Comparison of ENCODE assay signal across 23 cellular contexts in genomic region chr20:34293589-34293988, GRCh38. TPM values are rescaled to one million over a fixed set of nuclear protein-coding genes. Genes with fewer than 3 reads are reported as not detected.
A peak's percentile ranks its signal among the peaks of the same experiment; 100 is the strongest.
DNase-seq lines count a peak whose midpoint lies in the region; ATAC-seq and TF ChIP-seq lines count a peak whose summit lies in the region.
"Had no signal": no experiment of that assay in that cellular context is flagged by ENCODE, and none has a peak within 500 bp of the region (broad histone marks: within the 10 kb centered on the region; RNA-seq: fewer than 3 reads in every experiment).

No MANE protein-coding gene starts in this region.

- ATAC-seq in HG03571 (IDR thresholded peaks at IDR 0.05; ENCODE audit: unreplicated experiment) = no peak
- ATAC-seq in natural killer cell treated with Interleukin-12 subunit alpha and Interleukin-12 subunit beta and Interleukin-15 and Interleukin-18, amount 100 ng/mL, for 72 hours = no peak
- ATAC-seq: A549, GM12878, GM23338 had no signal

- TF ChIP-seq CTCF in endothelial cell (IDR thresholded peaks at IDR 0.05; ENCODE audit: unreplicated experiment) (no peak), osteoblast (IDR thresholded peaks at IDR 0.05; ENCODE audit: extremely low read depth, low read depth, low read length) (no peak)

- peaks cover 13% of the 10 kb centered on the region for H3K36me3 Mint-ChIP-seq in IgD-negative memory B cell
- peaks cover 55% of the 10 kb centered on the region for H3K36me3 Mint-ChIP-seq in endothelial cell (ENCODE audit: low read depth, unreplicated experiment)
- peaks cover 8% of the 10 kb centered on the region for H3K36me3 Mint-ChIP-seq in natural killer cell treated with Interleukin-12 subunit alpha and Interleukin-12 subunit beta and Interleukin-15 and Interleukin-18, amount 100 ng/mL, for 72 hours
- H3K36me3 Mint-ChIP-seq in activated naive CD4-positive, alpha-beta T cell treated with anti-CD3 and anti-CD28 coated beads, Interleukin-2, amount 10 ng/mL, durations not matched to agents 7 days and 5 days = peaks cover 38% of the 10 kb centered on the region

- H3K9me3 ChIP-seq in osteoblast (ENCODE audit: low read depth, low read length) = no peaks in the 10 kb centered on the region
- H3K9me3 ChIP-seq: A549 had no signal

- no peak overlapping the region for H3K27ac ChIP-seq in osteoblast (ENCODE audit: low read depth, low read length)
- H3K27ac ChIP-seq: A549 had no signal

- H3K27me3 Mint-ChIP-seq in IgD-negative memory B cell (no peaks in the 10 kb centered on the region), endothelial cell (ENCODE audit: unreplicated experiment) (peaks cover 13% of the 10 kb centered on the region)
- H3K27me3 Mint-ChIP-seq in natural killer cell treated with Interleukin-12 subunit alpha and Interleukin-12 subunit beta and Interleukin-15 and Interleukin-18, amount 100 ng/mL, for 72 hours = no peaks in the 10 kb centered on the region
- no peaks in the 10 kb centered on the region for H3K27me3 Mint-ChIP-seq in activated naive CD4-positive, alpha-beta T cell treated with anti-CD3 and anti-CD28 coated beads, Interleukin-2, amount 10 ng/mL, durations not matched to agents 7 days and 5 days
- H3K27me3 Mint-ChIP-seq: B cell; CD4-positive, CD25-positive, alpha-beta regulatory T cell had no signal

- H3K4me1 Mint-ChIP-seq in IgD-negative memory B cell = no peaks in the 10 kb centered on the region
- peaks cover 18% of the 10 kb centered on the region for H3K4me1 Mint-ChIP-seq in endothelial cell (ENCODE audit: unreplicated experiment)
- H3K4me1 Mint-ChIP-seq in natural killer cell treated with Interleukin-12 subunit alpha and Interleukin-12 subunit beta and Interleukin-15 and Interleukin-18, amount 100 ng/mL, for 72 hours (ENCODE audit: low read depth in 2 of 2) = peaks cover 4% of the 10 kb centered on the region in 2 donors
- no peaks in the 10 kb centered on the region for H3K4me1 Mint-ChIP-seq in activated naive CD4-positive, alpha-beta T cell treated with anti-CD3 and anti-CD28 coated beads, Interleukin-2, amount 10 ng/mL, durations not matched to agents 7 days and 5 days
- H3K4me1 Mint-ChIP-seq: B cell had no signal

- H3K4me2 ChIP-seq in osteoblast (ENCODE audit: insufficient read depth, low read length) = no peak overlapping the region
- H3K4me2 ChIP-seq: A549, GM23338 had no signal

- H3K9me3 Mint-ChIP-seq in IgD-negative memory B cell (no peaks in the 10 kb centered on the region), endothelial cell (ENCODE audit: unreplicated experiment) (no peaks in the 10 kb centered on the region)
- no peaks in the 10 kb centered on the region for H3K9me3 Mint-ChIP-seq in natural killer cell treated with Interleukin-12 subunit alpha and Interleukin-12 subunit beta and Interleukin-15 and Interleukin-18, amount 100 ng/mL, for 72 hours
- no peaks in the 10 kb centered on the region for H3K9me3 Mint-ChIP-seq in activated naive CD4-positive, alpha-beta T cell treated with anti-CD3 and anti-CD28 coated beads, Interleukin-2, amount 10 ng/mL, durations not matched to agents 7 days and 5 days
- H3K9me3 Mint-ChIP-seq: CD4-positive, CD25-positive, alpha-beta regulatory T cell; GM23338 had no signal

- H4K20me1 ChIP-seq in osteoblast (ENCODE audit: insufficient read depth, low read length) = peaks cover 13% of the 10 kb centered on the region

- H3K4me3 ChIP-seq in osteoblast (ENCODE audit: insufficient read depth, low read length) = no peak overlapping the region
- H3K4me3 ChIP-seq: A549, GM12878, GM23338 had no signal

- H3K4me1 ChIP-seq in osteoblast (ENCODE audit: insufficient read depth, low read length) = no peaks in the 10 kb centered on the region

- no peak overlapping the region for H2AFZ ChIP-seq in osteoblast (ENCODE audit: low read length)
- H2AFZ ChIP-seq: GM23338 had no signal

- H3K36me3 ChIP-seq in osteoblast (ENCODE audit: insufficient read depth, low read length) = peaks cover 43% of the 10 kb centered on the region

- H3K27ac Mint-ChIP-seq in IgD-negative memory B cell (peak overlapping the region in 2 of 3 donors; percentile 14 to 91), endothelial cell (ENCODE audit: unreplicated experiment) (peak overlapping the region; percentile 78)
- H3K27ac Mint-ChIP-seq in natural killer cell treated with Interleukin-12 subunit alpha and Interleukin-12 subunit beta and Interleukin-15 and Interleukin-18, amount 100 ng/mL, for 72 hours = no peak overlapping the region
- no peak overlapping the region for H3K27ac Mint-ChIP-seq in activated naive CD4-positive, alpha-beta T cell treated with anti-CD3 and anti-CD28 coated beads, Interleukin-2, amount 10 ng/mL, durations not matched to agents 7 days and 5 days
- H3K27ac Mint-ChIP-seq: B cell, GM23338 had no signal

- peaks cover 22% of the 10 kb centered on the region for H3K79me2 ChIP-seq in osteoblast (ENCODE audit: insufficient read depth, low read length)

- H3K4me3 Mint-ChIP-seq in IgD-negative memory B cell (no peak overlapping the region), endothelial cell (ENCODE audit: unreplicated experiment) (peak overlapping the region; percentile 43)
- no peak overlapping the region for H3K4me3 Mint-ChIP-seq in natural killer cell treated with Interleukin-12 subunit alpha and Interleukin-12 subunit beta and Interleukin-15 and Interleukin-18, amount 100 ng/mL, for 72 hours
- no peak overlapping the region for H3K4me3 Mint-ChIP-seq in activated naive CD4-positive, alpha-beta T cell treated with anti-CD3 and anti-CD28 coated beads, Interleukin-2, amount 10 ng/mL, durations not matched to agents 7 days and 5 days
- H3K4me3 Mint-ChIP-seq: B cell; CD4-positive, CD25-positive, alpha-beta regulatory T cell; GM23338 had no signal

- CTCF ChIA-PET in activated naive CD4-positive, alpha-beta T cell treated with anti-CD3 and anti-CD28 coated beads, Interleukin-2, amount 10 ng/mL, durations not matched to agents 7 days and 5 days (lab: Charles Lee) = no interaction called here

- H3K27me3 ChIP-seq in osteoblast (ENCODE audit: insufficient read depth, low read length) = no peaks in the 10 kb centered on the region

- DNase-seq in CD1c-positive myeloid dendritic cell (ENCODE audit: extremely low spot score) (peak; percentile 59), endothelial cell (ENCODE audit: low spot score) (peak; percentile 14), osteoblast (ENCODE audit: insufficient read length, low spot score, missing footprints) (peak; percentile 47)
- no peak for DNase-seq in natural killer cell treated with Interleukin-12 subunit alpha and Interleukin-12 subunit beta and Interleukin-15 and Interleukin-18, amount 100 ng/mL, for 72 hours (ENCODE audit: low spot score)
- no peak for DNase-seq in activated naive CD4-positive, alpha-beta T cell treated with anti-CD3 and anti-CD28 coated beads, Interleukin-2, amount 10 ng/mL, durations not matched to agents 7 days and 5 days
- DNase-seq: CD4-positive, CD25-positive, alpha-beta regulatory T cell; DMS79 treated with DMSO at 0.1 percent for 48 hours; HCEC 1CT; Kasumi-1; NCI-H1417; NCI-H1694 treated with DMSO at 0.1 percent for 48 hours; NCI-H2081 treated with DMSO at 0.1 percent for 48 hours; NCI-H2171 treated with DMSO at 0.1 percent for 48 hours; NCI-H526; Right ventricle myocardium superior had no signal

RNA-seq across cellular contexts. Expression of gene AHCY, which starts 9.6 kb away (rescaled TPM):
- polyA plus RNA-seq in IgD-negative memory B cell = 27.3 TPM
- total RNA-seq in endothelial cell (ENCODE audit: unreplicated experiment) (165 TPM), osteoblast (87.6 and 98.7 TPM in 2 replicates)
- total RNA-seq in natural killer cell treated with Interleukin-12 subunit alpha and Interleukin-12 subunit beta and Interleukin-15 and Interleukin-18, amount 100 ng/mL, for 72 hours = 100 to 1,000 TPM in 1 of 2 donors, 10 to 100 TPM in 1; 61.3 to 121 TPM

RNA-seq across cellular contexts. Expression of gene ASIP, which starts 52.4 kb away (rescaled TPM):
- polyA plus RNA-seq in IgD-negative memory B cell = not detected
- total RNA-seq in endothelial cell (ENCODE audit: unreplicated experiment) (not detected), osteoblast (not detected in 2 replicates)
- total RNA-seq in natural killer cell treated with Interleukin-12 subunit alpha and Interleukin-12 subunit beta and Interleukin-15 and Interleukin-18, amount 100 ng/mL, for 72 hours = not detected
- total RNA-seq: B cell; CD4-positive, CD25-positive, alpha-beta regulatory T cell; GM12878; GM23338; MCF 10A; RPMI7951 had no signal
- polyA plus RNA-seq: A549; CD4-positive, CD25-positive, alpha-beta regulatory T cell; GM23338 had no signal

Comparison
In these comparisons a context has a peak if more than half of its experiments do, and no peak if none do; other contexts are left out.
1. DNase-seq: peak in CD1c-positive myeloid dendritic cell (single experiment), endothelial cell (single experiment) and osteoblast (single experiment); none in natural killer cell treated with Interleukin-12 subunit alpha and Interleukin-12 subunit beta and Interleukin-15 and Interleukin-18, amount 100 ng/mL, for 72 hours (single experiment) and activated naive CD4-positive, alpha-beta T cell treated with anti-CD3 and anti-CD28 coated beads, Interleukin-2, amount 10 ng/mL, durations not matched to agents 7 days and 5 days (single experiment).
2. H3K27ac Mint-ChIP-seq: peak in IgD-negative memory B cell (2 of 3) and endothelial cell (single experiment); none in natural killer cell treated with Interleukin-12 subunit alpha and Interleukin-12 subunit beta and Interleukin-15 and Interleukin-18, amount 100 ng/mL, for 72 hours (0 of 2) and activated naive CD4-positive, alpha-beta T cell treated with anti-CD3 and anti-CD28 coated beads, Interleukin-2, amount 10 ng/mL, durations not matched to agents 7 days and 5 days (single experiment).